8 cellular contexts compared by ENCODE assay signal in the genomic region with DNA sequence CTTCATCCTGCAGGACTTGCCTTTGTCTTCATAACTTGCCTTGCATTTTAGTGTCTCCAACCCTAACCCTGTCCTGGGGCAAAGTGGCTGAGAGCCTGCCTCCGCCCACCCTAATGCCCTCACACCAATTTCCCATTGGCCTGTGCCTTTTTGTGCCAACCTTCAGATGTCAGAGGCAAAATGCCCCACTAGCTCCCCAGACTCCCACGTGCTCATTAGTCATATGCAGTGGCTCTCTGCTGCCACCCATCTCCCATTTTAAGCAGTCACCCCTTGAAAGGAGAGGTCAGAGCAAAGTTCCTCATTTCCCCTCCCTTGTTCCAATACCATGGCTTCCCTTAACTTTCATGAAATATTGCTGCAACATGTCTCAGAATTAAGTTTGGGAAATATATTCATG.
A peak's percentile ranks its signal among the peaks of the same experiment; 100 is the strongest.
DNase-seq lines count a peak whose midpoint lies in the region; ATAC-seq and FAIRE-seq lines count a peak whose summit lies in the region.

No MANE protein-coding gene starts in this region.

- DNase-seq in COLO829 (ENCODE audit: low spot score) (peak; percentile 40), GM19239 (ENCODE audit: insufficient read length, low spot score) (peak; percentile 4), M059J (ENCODE audit: low read depth) (peak; percentile 32)
- DNase-seq in activated CD8-positive, alpha-beta T cell treated with anti-CD3 and anti-CD28 coated beads, Interleukin-2, amount 10 ng/mL, durations not matched to agents 7 days and 5 days: peak; percentile 22
- DNase-seq in stimulated activated effector memory CD8-positive, alpha-beta T cell treated with anti-CD3 and anti-CD28 coated beads, Interleukin-12 subunit alpha, Interleukin-12 subunit beta, amount 100 ng/mL, for 72 hours (ENCODE audit: low spot score in 2 of 2): no peak
- no peak for DNase-seq in effector memory CD4-positive, alpha-beta T cell

- no peaks in the 10 kb centered on the region for H3K36me3 ChIP-seq in effector memory CD4-positive, alpha-beta T cell (ENCODE audit: control insufficient read depth, insufficient read depth, low read length)

- no peaks in the 10 kb centered on the region for H3K36me3 Mint-ChIP-seq in activated CD8-positive, alpha-beta T cell treated with anti-CD3 and anti-CD28 coated beads, Interleukin-2, amount 10 ng/mL, durations not matched to agents 7 days and 5 days (ENCODE audit: low read depth)
- H3K36me3 Mint-ChIP-seq in stimulated activated effector memory CD8-positive, alpha-beta T cell treated with anti-CD3 and anti-CD28 coated beads, Interleukin-12 subunit alpha, Interleukin-12 subunit beta, amount 100 ng/mL, for 72 hours: no peaks in the 10 kb centered on the region

- H3K9me3 Mint-ChIP-seq in activated CD8-positive, alpha-beta T cell treated with anti-CD3 and anti-CD28 coated beads, Interleukin-2, amount 10 ng/mL, durations not matched to agents 7 days and 5 days (ENCODE audit: insufficient read depth): no peaks in the 10 kb centered on the region
- no peaks in the 10 kb centered on the region for H3K9me3 Mint-ChIP-seq in stimulated activated effector memory CD8-positive, alpha-beta T cell treated with anti-CD3 and anti-CD28 coated beads, Interleukin-12 subunit alpha, Interleukin-12 subunit beta, amount 100 ng/mL, for 72 hours

- H3K27me3 ChIP-seq in effector memory CD4-positive, alpha-beta T cell (replicated peaks; ENCODE audit: control insufficient read depth, insufficient read depth, low read length, poor library complexity, severe bottlenecking): no peaks in the 10 kb centered on the region

- no peak overlapping the region for H3K27ac ChIP-seq in effector memory CD4-positive, alpha-beta T cell (ENCODE audit: insufficient read depth, low read length, poor library complexity, severe bottlenecking)

- no peak for FAIRE-seq in GM19239 (lab: Jason Lieb, UNC)

- H3K4me1 Mint-ChIP-seq in activated CD8-positive, alpha-beta T cell treated with anti-CD3 and anti-CD28 coated beads, Interleukin-2, amount 10 ng/mL, durations not matched to agents 7 days and 5 days (ENCODE audit: low read depth): peaks cover 2% of the 10 kb centered on the region
- H3K4me1 Mint-ChIP-seq in stimulated activated effector memory CD8-positive, alpha-beta T cell treated with anti-CD3 and anti-CD28 coated beads, Interleukin-12 subunit alpha, Interleukin-12 subunit beta, amount 100 ng/mL, for 72 hours: peaks cover 6% of the 10 kb centered on the region

- H3K27ac Mint-ChIP-seq in activated CD8-positive, alpha-beta T cell treated with anti-CD3 and anti-CD28 coated beads, Interleukin-2, amount 10 ng/mL, durations not matched to agents 7 days and 5 days: no peak overlapping the region
- no peak overlapping the region for H3K27ac Mint-ChIP-seq in stimulated activated effector memory CD8-positive, alpha-beta T cell treated with anti-CD3 and anti-CD28 coated beads, Interleukin-12 subunit alpha, Interleukin-12 subunit beta, amount 100 ng/mL, for 72 hours

- H3K27me3 Mint-ChIP-seq in activated CD8-positive, alpha-beta T cell treated with anti-CD3 and anti-CD28 coated beads, Interleukin-2, amount 10 ng/mL, durations not matched to agents 7 days and 5 days (ENCODE audit: low read depth): no peaks in the 10 kb centered on the region

- H3K9me3 ChIP-seq in effector memory CD4-positive, alpha-beta T cell (ENCODE audit: control insufficient read depth, low read length): no peaks in the 10 kb centered on the region

- H3K4me1 ChIP-seq in effector memory CD4-positive, alpha-beta T cell (ENCODE audit: control insufficient read depth, insufficient read depth, low read length, poor library complexity, severe bottlenecking): no peaks in the 10 kb centered on the region

- ATAC-seq in activated CD8-positive, alpha-beta T cell treated with anti-CD3 and anti-CD28 coated beads, Interleukin-2, amount 10 ng/mL, durations not matched to agents 7 days and 5 days: no peak
- peak; percentile 43 for ATAC-seq in stimulated activated effector memory CD8-positive, alpha-beta T cell treated with anti-CD3 and anti-CD28 coated beads, Interleukin-12 subunit alpha, Interleukin-12 subunit beta, amount 100 ng/mL, for 72 hours
- no peak for ATAC-seq in GM21786 (IDR thresholded peaks at IDR 0.05; ENCODE audit: unreplicated experiment)
- ATAC-seq in HG02870 (IDR thresholded peaks at IDR 0.05; ENCODE audit: unreplicated experiment): no peak

- POLR2A ChIA-PET in activated CD8-positive, alpha-beta T cell treated with anti-CD3 and anti-CD28 coated beads, Interleukin-2, amount 10 ng/mL, durations not matched to agents 7 days and 5 days (lab: Charles Lee): no interaction called here

- CTCF ChIA-PET in activated CD8-positive, alpha-beta T cell treated with anti-CD3 and anti-CD28 coated beads, Interleukin-2, amount 10 ng/mL, durations not matched to agents 7 days and 5 days (lab: Charles Lee): no interaction called here

- H3K4me3 Mint-ChIP-seq in activated CD8-positive, alpha-beta T cell treated with anti-CD3 and anti-CD28 coated beads, Interleukin-2, amount 10 ng/mL, durations not matched to agents 7 days and 5 days: no peak overlapping the region
- H3K4me3 Mint-ChIP-seq in stimulated activated effector memory CD8-positive, alpha-beta T cell treated with anti-CD3 and anti-CD28 coated beads, Interleukin-12 subunit alpha, Interleukin-12 subunit beta, amount 100 ng/mL, for 72 hours: no peak overlapping the region

- no peak overlapping the region for H3K4me3 ChIP-seq in effector memory CD4-positive, alpha-beta T cell (ENCODE audit: insufficient read depth, low read depth, low read length, poor library complexity, severe bottlenecking)

Comparison
In these comparisons a context has a peak if more than half of its experiments do, and no peak if none do; other contexts are left out.
1. DNase-seq: peak in COLO829 (single experiment), GM19239 (single experiment), M059J (single experiment) and activated CD8-positive, alpha-beta T cell treated with anti-CD3 and anti-CD28 coated beads, Interleukin-2, amount 10 ng/mL, durations not matched to agents 7 days and 5 days (single experiment); none in stimulated activated effector memory CD8-positive, alpha-beta T cell treated with anti-CD3 and anti-CD28 coated beads, Interleukin-12 subunit alpha, Interleukin-12 subunit beta, amount 100 ng/mL, for 72 hours (0 of 2) and effector memory CD4-positive, alpha-beta T cell (0 of 3).